1 cellular context compared by ENCODE assay signal in the genomic region with DNA sequence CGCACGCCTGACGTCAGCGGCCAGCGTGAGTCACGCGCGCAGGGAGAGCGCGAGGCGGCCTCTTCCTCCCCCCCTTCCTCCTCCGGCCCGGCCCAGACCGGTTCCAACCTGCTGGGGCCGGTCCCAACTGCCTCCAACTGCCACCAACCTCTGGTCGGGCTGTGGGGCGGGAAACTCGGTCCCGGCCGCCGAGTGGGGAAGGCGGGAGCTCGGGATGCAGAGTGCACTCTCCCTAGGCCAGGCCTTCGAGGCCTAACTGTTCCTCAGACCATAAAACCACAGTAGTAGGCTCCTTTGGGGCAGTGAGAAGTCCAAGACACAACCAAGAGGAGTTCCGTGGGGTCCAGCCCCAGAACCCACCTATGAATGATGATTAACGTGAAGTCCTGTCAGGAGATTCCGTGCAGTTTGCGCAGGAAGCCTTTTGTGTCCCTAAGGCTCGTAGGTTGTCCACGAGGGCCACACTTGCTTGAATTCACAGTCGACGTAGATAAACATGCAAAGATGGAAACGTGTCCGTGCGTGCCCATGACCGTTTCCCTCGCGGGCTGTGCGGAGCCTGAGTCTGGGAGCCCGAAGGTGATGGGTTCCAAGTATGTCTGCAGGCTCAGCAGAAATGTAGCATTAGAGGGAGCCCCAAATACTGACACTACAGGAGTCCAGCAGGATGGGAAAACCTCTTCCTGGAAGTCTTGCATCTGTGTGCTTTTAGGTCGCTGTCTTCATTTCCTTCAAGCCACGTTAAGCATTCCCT.
TF ChIP-seq lines count a peak whose summit lies in the region.

No MANE protein-coding gene starts in this region.

TF ChIP-seq in HepG2, 621 proteins besides CTCF, POLR2A, EP300 and RAD21 (continued from another document and continues in another):
- TF ChIP-seq YEATS4 (CRISPR knock-in tag; IDR thresholded peaks at IDR 0.05; ENCODE audit: borderline replicate concordance), result peak; percentile 97
- TF ChIP-seq ARNT2 (CRISPR knock-in tag; IDR thresholded peaks at IDR 0.05; ENCODE audit: low read depth), result peak; percentile 90; the same call in 1 of the 2 replicates
- TF ChIP-seq MAZ (IDR thresholded peaks at IDR 0.05; ENCODE audit: borderline replicate concordance, low read depth, low read length), result no peak; the same call in 1 of the 2 replicates
- TF ChIP-seq MAZ (CRISPR knock-in tag; IDR thresholded peaks at IDR 0.05; ENCODE audit: low read depth), result peak; percentile 86
- TF ChIP-seq, protein P1, sequence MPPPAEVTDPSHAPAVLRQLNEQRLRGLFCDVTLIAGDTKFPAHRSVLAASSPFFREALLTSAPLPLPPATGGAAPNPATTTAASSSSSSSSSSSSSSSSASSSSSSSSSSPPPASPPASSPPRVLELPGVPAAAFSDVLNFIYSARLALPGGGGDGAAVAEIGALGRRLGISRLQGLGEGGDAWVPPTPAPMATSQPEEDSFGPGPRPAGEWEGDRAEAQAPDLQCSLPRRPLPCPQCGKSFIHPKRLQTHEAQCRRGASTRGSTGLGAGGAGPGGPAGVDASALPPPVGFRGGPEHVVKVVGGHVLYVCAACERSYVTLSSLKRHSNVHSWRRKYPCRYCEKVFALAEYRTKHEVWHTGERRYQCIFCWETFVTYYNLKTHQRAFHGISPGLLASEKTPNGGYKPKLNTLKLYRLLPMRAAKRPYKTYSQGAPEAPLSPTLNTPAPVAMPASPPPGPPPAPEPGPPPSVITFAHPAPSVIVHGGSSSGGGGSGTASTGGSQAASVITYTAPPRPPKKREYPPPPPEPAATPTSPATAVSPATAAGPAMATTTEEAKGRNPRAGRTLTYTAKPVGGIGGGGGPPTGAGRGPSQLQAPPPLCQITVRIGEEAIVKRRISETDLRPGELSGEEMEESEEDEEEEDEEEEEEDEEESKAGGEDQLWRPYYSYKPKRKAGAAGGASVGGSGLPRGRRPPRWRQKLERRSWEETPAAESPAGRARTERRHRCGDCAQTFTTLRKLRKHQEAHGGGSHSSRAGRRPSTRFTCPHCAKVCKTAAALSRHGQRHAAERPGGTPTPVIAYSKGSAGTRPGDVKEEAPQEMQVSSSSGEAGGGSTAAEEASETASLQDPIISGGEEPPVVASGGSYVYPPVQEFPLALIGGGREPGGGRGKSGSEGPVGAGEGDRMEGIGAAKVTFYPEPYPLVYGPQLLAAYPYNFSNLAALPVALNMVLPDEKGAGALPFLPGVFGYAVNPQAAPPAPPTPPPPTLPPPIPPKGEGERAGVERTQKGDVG (CRISPR knock-in tag; IDR thresholded peaks at IDR 0.05; ENCODE audit: borderline replicate concordance), result no peak
- TF ChIP-seq, protein P2, sequence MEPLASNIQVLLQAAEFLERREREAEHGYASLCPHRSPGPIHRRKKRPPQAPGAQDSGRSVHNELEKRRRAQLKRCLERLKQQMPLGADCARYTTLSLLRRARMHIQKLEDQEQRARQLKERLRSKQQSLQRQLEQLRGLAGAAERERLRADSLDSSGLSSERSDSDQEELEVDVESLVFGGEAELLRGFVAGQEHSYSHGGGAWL (CRISPR knock-in tag; IDR thresholded peaks at IDR 0.05), result peak; percentile 86
- TF ChIP-seq RCOR2 (CRISPR knock-in tag; IDR thresholded peaks at IDR 0.05), result peak; percentile 57
- TF ChIP-seq, protein P3, sequence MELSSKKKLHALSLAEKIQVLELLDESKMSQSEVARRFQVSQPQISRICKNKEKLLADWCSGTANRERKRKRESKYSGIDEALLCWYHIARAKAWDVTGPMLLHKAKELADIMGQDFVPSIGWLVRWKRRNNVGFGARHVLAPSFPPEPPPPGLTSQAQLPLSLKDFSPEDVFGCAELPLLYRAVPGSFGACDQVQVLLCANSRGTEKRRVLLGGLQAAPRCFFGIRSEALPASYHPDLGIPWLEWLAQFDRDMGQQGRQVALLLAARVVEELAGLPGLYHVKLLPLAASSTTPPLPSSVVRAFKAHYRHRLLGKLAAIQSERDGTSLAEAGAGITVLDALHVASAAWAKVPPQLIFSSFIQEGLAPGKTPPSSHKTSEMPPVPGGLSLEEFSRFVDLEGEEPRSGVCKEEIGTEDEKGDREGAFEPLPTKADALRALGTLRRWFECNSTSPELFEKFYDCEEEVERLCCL (CRISPR knock-in tag; IDR thresholded peaks at IDR 0.05; ENCODE audit: borderline replicate concordance), result no peak
- peak; percentile 85; the same call in 1 of the 2 replicates for TF ChIP-seq HOXA5 (CRISPR knock-in tag; IDR thresholded peaks at IDR 0.05)
- peak; percentile 72 for TF ChIP-seq ETV5 (CRISPR knock-in tag; IDR thresholded peaks at IDR 0.05; ENCODE audit: borderline replicate concordance)
- TF ChIP-seq, protein P4, sequence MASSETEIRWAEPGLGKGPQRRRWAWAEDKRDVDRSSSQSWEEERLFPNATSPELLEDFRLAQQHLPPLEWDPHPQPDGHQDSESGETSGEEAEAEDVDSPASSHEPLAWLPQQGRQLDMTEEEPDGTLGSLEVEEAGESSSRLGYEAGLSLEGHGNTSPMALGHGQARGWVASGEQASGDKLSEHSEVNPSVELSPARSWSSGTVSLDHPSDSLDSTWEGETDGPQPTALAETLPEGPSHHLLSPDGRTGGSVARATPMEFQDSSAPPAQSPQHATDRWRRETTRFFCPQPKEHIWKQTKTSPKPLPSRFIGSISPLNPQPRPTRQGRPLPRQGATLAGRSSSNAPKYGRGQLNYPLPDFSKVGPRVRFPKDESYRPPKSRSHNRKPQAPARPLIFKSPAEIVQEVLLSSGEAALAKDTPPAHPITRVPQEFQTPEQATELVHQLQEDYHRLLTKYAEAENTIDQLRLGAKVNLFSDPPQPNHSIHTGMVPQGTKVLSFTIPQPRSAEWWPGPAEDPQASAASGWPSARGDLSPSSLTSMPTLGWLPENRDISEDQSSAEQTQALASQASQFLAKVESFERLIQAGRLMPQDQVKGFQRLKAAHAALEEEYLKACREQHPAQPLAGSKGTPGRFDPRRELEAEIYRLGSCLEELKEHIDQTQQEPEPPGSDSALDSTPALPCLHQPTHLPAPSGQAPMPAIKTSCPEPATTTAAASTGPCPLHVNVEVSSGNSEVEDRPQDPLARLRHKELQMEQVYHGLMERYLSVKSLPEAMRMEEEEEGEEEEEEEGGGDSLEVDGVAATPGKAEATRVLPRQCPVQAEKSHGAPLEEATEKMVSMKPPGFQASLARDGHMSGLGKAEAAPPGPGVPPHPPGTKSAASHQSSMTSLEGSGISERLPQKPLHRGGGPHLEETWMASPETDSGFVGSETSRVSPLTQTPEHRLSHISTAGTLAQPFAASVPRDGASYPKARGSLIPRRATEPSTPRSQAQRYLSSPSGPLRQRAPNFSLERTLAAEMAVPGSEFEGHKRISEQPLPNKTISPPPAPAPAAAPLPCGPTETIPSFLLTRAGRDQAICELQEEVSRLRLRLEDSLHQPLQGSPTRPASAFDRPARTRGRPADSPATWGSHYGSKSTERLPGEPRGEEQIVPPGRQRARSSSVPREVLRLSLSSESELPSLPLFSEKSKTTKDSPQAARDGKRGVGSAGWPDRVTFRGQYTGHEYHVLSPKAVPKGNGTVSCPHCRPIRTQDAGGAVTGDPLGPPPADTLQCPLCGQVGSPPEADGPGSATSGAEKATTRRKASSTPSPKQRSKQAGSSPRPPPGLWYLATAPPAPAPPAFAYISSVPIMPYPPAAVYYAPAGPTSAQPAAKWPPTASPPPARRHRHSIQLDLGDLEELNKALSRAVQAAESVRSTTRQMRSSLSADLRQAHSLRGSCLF (CRISPR knock-in tag; IDR thresholded peaks at IDR 0.05; ENCODE audit: borderline replicate concordance), result no peak
- TF ChIP-seq, protein P5, sequence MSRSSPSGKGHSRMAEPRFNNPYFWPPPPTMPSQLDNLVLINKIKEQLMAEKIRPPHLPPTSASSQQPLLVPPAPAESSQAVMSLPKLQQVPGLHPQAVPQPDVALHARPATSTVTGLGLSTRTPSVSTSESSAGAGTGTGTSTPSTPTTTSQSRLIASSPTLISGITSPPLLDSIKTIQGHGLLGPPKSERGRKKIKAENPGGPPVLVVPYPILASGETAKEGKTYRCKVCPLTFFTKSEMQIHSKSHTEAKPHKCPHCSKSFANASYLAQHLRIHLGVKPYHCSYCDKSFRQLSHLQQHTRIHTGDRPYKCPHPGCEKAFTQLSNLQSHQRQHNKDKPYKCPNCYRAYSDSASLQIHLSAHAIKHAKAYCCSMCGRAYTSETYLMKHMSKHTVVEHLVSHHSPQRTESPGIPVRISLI (CRISPR knock-in tag; IDR thresholded peaks at IDR 0.05; ENCODE audit: borderline replicate concordance), result no peak
- TF ChIP-seq POGZ (CRISPR knock-in tag; IDR thresholded peaks at IDR 0.05), result peak; percentile 36; the same call in 1 of the 2 replicates
- TF ChIP-seq ZNF446 (CRISPR knock-in tag; IDR thresholded peaks at IDR 0.05), result peak; percentile 98
- no peak for TF ChIP-seq ZNF790 (CRISPR knock-in tag; IDR thresholded peaks at IDR 0.05; ENCODE audit: borderline replicate concordance)
- peak; percentile 81; the same call in 1 of the 2 replicates for TF ChIP-seq WIZ (CRISPR knock-in tag; IDR thresholded peaks at IDR 0.05)
- TF ChIP-seq ELF1 (CRISPR knock-in tag; IDR thresholded peaks at IDR 0.05), result no peak; the same call in 1 of the 2 replicates
- no peak for TF ChIP-seq ATAD3A (CRISPR knock-in tag; IDR thresholded peaks at IDR 0.05)
- no peak for TF ChIP-seq RFX5 (IDR thresholded peaks at IDR 0.05; ENCODE audit: low read depth, low read length)
- TF ChIP-seq IRF2 (CRISPR knock-in tag; IDR thresholded peaks at IDR 0.05), result no peak
- peak; percentile 92 for TF ChIP-seq ZNF30 (CRISPR knock-in tag; IDR thresholded peaks at IDR 0.05)
- TF ChIP-seq ZNF383 (CRISPR knock-in tag; IDR thresholded peaks at IDR 0.05; ENCODE audit: borderline replicate concordance), result 0 out of 2 replicates have a peak, but pooled peaks have one; percentile 77
- TF ChIP-seq TARDBP (CRISPR knock-in tag; IDR thresholded peaks at IDR 0.05), result 0 out of 2 replicates have a peak, but pooled peaks have one; percentile 0
- TF ChIP-seq SMARCC2 (IDR thresholded peaks at IDR 0.05), result no peak
- peak; percentile 98 for TF ChIP-seq ZFX (CRISPR knock-in tag; IDR thresholded peaks at IDR 0.05; ENCODE audit: low read depth)
- 0 out of 2 replicates have a peak, but pooled peaks have one; percentile 78 for TF ChIP-seq MTA3 (CRISPR knock-in tag; IDR thresholded peaks at IDR 0.05)
- TF ChIP-seq, protein P6, sequence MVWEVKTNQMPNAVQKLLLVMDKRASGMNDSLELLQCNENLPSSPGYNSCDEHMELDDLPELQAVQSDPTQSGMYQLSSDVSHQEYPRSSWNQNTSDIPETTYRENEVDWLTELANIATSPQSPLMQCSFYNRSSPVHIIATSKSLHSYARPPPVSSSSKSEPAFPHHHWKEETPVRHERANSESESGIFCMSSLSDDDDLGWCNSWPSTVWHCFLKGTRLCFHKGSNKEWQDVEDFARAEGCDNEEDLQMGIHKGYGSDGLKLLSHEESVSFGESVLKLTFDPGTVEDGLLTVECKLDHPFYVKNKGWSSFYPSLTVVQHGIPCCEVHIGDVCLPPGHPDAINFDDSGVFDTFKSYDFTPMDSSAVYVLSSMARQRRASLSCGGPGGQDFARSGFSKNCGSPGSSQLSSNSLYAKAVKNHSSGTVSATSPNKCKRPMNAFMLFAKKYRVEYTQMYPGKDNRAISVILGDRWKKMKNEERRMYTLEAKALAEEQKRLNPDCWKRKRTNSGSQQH (CRISPR knock-in tag; IDR thresholded peaks at IDR 0.05; ENCODE audit: low read depth), result 0 out of 2 replicates have a peak, but pooled peaks have one; percentile 47
- TF ChIP-seq, protein P7, sequence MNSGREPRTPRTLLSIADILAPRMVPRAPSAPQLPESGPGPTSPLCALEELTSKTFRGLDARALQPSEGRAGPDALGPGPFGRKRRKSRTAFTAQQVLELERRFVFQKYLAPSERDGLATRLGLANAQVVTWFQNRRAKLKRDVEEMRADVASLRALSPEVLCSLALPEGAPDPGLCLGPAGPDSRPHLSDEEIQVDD (CRISPR knock-in tag; IDR thresholded peaks at IDR 0.05; ENCODE audit: borderline replicate concordance), result no peak; the same call in 1 of the 2 replicates
- no peak for TF ChIP-seq KDM4B (CRISPR knock-in tag; IDR thresholded peaks at IDR 0.05)
- TF ChIP-seq ZNF20 (CRISPR knock-in tag; IDR thresholded peaks at IDR 0.05), result 0 out of 2 replicates have a peak, but pooled peaks have one; percentile 6
- TF ChIP-seq, protein P8, sequence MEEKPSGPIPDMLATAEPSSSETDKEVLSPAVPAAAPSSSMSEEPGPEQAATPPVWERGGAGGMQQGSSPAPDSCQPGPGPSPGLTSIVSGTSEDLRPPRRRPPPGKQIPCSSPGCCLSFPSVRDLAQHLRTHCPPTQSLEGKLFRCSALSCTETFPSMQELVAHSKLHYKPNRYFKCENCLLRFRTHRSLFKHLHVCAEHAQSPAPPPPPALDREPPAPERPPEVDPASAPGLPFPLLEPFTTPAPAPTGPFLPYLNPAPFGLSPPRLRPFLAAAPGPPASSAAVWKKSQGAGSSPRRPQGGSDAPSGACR (CRISPR knock-in tag; IDR thresholded peaks at IDR 0.05), result peak; percentile 44; the same call in 1 of the 2 replicates
- no peak for TF ChIP-seq SKI (IDR thresholded peaks at IDR 0.05; ENCODE audit: partially characterized antibody)
- no peak; the same call in 1 of the 2 replicates for TF ChIP-seq SMAD3 (CRISPR knock-in tag; IDR thresholded peaks at IDR 0.05)
- no peak; the same call in none of the 2 replicates for TF ChIP-seq ZNF746 (CRISPR knock-in tag; IDR thresholded peaks at IDR 0.05)
- TF ChIP-seq SALL2 (CRISPR knock-in tag; IDR thresholded peaks at IDR 0.05), result no peak; the same call in 1 of the 2 replicates
- TF ChIP-seq TMF1 (CRISPR knock-in tag; IDR thresholded peaks at IDR 0.05; ENCODE audit: low read depth), result no peak; the same call in 1 of the 2 replicates
- TF ChIP-seq FOXK2 (IDR thresholded peaks at IDR 0.05), result no peak
- TF ChIP-seq, protein P9, sequence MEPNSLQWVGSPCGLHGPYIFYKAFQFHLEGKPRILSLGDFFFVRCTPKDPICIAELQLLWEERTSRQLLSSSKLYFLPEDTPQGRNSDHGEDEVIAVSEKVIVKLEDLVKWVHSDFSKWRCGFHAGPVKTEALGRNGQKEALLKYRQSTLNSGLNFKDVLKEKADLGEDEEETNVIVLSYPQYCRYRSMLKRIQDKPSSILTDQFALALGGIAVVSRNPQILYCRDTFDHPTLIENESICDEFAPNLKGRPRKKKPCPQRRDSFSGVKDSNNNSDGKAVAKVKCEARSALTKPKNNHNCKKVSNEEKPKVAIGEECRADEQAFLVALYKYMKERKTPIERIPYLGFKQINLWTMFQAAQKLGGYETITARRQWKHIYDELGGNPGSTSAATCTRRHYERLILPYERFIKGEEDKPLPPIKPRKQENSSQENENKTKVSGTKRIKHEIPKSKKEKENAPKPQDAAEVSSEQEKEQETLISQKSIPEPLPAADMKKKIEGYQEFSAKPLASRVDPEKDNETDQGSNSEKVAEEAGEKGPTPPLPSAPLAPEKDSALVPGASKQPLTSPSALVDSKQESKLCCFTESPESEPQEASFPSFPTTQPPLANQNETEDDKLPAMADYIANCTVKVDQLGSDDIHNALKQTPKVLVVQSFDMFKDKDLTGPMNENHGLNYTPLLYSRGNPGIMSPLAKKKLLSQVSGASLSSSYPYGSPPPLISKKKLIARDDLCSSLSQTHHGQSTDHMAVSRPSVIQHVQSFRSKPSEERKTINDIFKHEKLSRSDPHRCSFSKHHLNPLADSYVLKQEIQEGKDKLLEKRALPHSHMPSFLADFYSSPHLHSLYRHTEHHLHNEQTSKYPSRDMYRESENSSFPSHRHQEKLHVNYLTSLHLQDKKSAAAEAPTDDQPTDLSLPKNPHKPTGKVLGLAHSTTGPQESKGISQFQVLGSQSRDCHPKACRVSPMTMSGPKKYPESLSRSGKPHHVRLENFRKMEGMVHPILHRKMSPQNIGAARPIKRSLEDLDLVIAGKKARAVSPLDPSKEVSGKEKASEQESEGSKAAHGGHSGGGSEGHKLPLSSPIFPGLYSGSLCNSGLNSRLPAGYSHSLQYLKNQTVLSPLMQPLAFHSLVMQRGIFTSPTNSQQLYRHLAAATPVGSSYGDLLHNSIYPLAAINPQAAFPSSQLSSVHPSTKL (CRISPR knock-in tag; IDR thresholded peaks at IDR 0.05), result no peak; the same call in 1 of the 2 replicates
- TF ChIP-seq NAIF1 (CRISPR knock-in tag; IDR thresholded peaks at IDR 0.05; ENCODE audit: borderline replicate concordance), result no peak
- peak; percentile 85 for TF ChIP-seq ZNF543 (CRISPR knock-in tag; IDR thresholded peaks at IDR 0.05)
- peak; percentile 90 for TF ChIP-seq YEATS2 (CRISPR knock-in tag; IDR thresholded peaks at IDR 0.05; ENCODE audit: borderline replicate concordance)
- TF ChIP-seq ZNF772 (CRISPR knock-in tag; IDR thresholded peaks at IDR 0.05), result peak; percentile 92; the same call in 1 of the 2 replicates
